31 cellular contexts compared by ENCODE assay signal in genomic region chr5:38948501-38948900, GRCh38.
DNase-seq lines count a peak whose midpoint lies in the region; TF ChIP-seq lines count a peak whose summit lies in the region.
"Had no signal": no experiment of that assay in that cellular context is flagged by ENCODE, and none has a peak within 500 bp of the region (broad histone marks: within the 10 kb centered on the region; RNA-seq: fewer than 3 reads in every experiment).

No MANE protein-coding gene starts in this region.

- H4K12ac ChIP-seq in trophoblast cell (ENCODE audit: low read depth, low read length), result no peak overlapping the region

- H3K4me2 ChIP-seq in trophoblast cell (ENCODE audit: low read length), result no peak overlapping the region
- H3K4me2 ChIP-seq: GM23338, smooth muscle cell had no signal

- H2BK120ac ChIP-seq in trophoblast cell (ENCODE audit: insufficient read depth, low read length, poor library complexity), result no peak overlapping the region

- H3K79me2 ChIP-seq in trophoblast cell (ENCODE audit: control insufficient read depth, insufficient read depth, low read length, poor library complexity), result no peaks in the 10 kb centered on the region

- H4K8ac ChIP-seq in trophoblast cell (ENCODE audit: low read depth, low read length), result no peak overlapping the region

- H3K14ac ChIP-seq in trophoblast cell (ENCODE audit: low read length), result no peak overlapping the region

- H3K4me3 ChIP-seq in trophoblast cell (ENCODE audit: low read depth, low read length) (no peak overlapping the region), ovary (no peak overlapping the region)
- H3K4me3 ChIP-seq: breast epithelium, colonic mucosa, esophagus muscularis mucosa, GM23338, SJCRH30, smooth muscle cell, upper lobe of right lung had no signal

- no peaks in the 10 kb centered on the region for H3K9me3 ChIP-seq in trophoblast cell (ENCODE audit: insufficient read depth, low read depth, low read length)
- no peaks in the 10 kb centered on the region for H3K9me3 ChIP-seq in ovary
- H3K9me3 ChIP-seq: breast epithelium, colonic mucosa, esophagus muscularis mucosa, neutrophil, SJCRH30, upper lobe of right lung had no signal

- TF ChIP-seq POLR2A in ovary (IDR thresholded peaks at IDR 0.05), result no peak

- peak; percentile 54 for DNase-seq in AG20443 (ENCODE audit: low spot score)
- peak; percentile 13 for DNase-seq in LHCN-M2 (ENCODE audit: low read depth)
- DNase-seq in fibroblast of gingiva (ENCODE audit: low read depth), result peak; percentile 73
- peak; percentile 1 to 66 for DNase-seq in trophoblast cell
- DNase-seq in activated T-cell treated with anti-CD3 and anti-CD28 coated beads, Interleukin-2, amount 50 U/mL, for 1 hour, result no peak
- no peak for DNase-seq in NCI-H1105 treated with DMSO at 0.1 percent for 48 hours (lab: John Stamatoyannopoulos, UW)
- DNase-seq in ovary, result no peak
- DNase-seq: activated CD4-positive, alpha-beta memory T cell treated with anti-CD3 and anti-CD28 coated beads for 36 hours; activated CD4-positive, CD25-positive, alpha-beta regulatory T cell; activated effector memory CD4-positive, alpha-beta T cell treated with Interleukin-2 at 50 U/mL for 16 hours; activated naive CD8-positive, alpha-beta T cell treated with anti-CD3 and anti-CD28 coated beads, Interleukin-2, amount 10 ng/mL, durations not matched to agents 7 days and 5 days; CD8-positive, alpha-beta T cell; colonic mucosa; DMS 273 treated with DMSO at 0.1 percent for 48 hours; endodermal cell; KBM-7; left colon; mesenchymal stem cell; MM.1S; NCI-H1436 treated with DMSO at 0.1 percent for 48 hours; NCI-H2171 treated with DMSO at 0.1 percent for 48 hours; NCI-H526; SJCRH30; substantia nigra; T-cell; upper lobe of right lung had no signal

- no peak overlapping the region for H3K4ac ChIP-seq in trophoblast cell (ENCODE audit: low read depth, low read length)

- H2AK5ac ChIP-seq in trophoblast cell (ENCODE audit: low read length), result no peak overlapping the region

- H2AFZ ChIP-seq in trophoblast cell (ENCODE audit: insufficient read depth, low read length, poor library complexity), result no peak overlapping the region
- H2AFZ ChIP-seq: GM23338 had no signal

- H4K91ac ChIP-seq in trophoblast cell (ENCODE audit: low read depth, low read length), result no peak overlapping the region

- H3K36me3 ChIP-seq in trophoblast cell (ENCODE audit: control insufficient read depth in 1 of 2, insufficient read depth in 2 of 2, low read length in 2 of 2) (peaks cover 2 to 7% of the 10 kb centered on the region in 2 experiments), ovary (no peaks in the 10 kb centered on the region)
- H3K36me3 ChIP-seq: colonic mucosa had no signal

- H3K9ac ChIP-seq in trophoblast cell (ENCODE audit: low read length), result no peak overlapping the region

- H3K23ac ChIP-seq in trophoblast cell (ENCODE audit: low read length), result no peak overlapping the region

- no peak overlapping the region for H3K27ac ChIP-seq in trophoblast cell (ENCODE audit: low read depth, low read length)
- H3K27ac ChIP-seq in ovary, result no peak overlapping the region
- H3K27ac ChIP-seq: breast epithelium, colonic mucosa, esophagus muscularis mucosa, neutrophil, SJCRH30, upper lobe of right lung had no signal

- no peak overlapping the region for H2BK12ac ChIP-seq in trophoblast cell (ENCODE audit: low read length)

- intact Hi-C loops in ovary (cut with DNase I), result no loop called here

- H3K4me1 ChIP-seq in trophoblast cell (ENCODE audit: control insufficient read depth in 1 of 2, insufficient read depth in 2 of 2, low read length in 2 of 2) (no peaks in the 10 kb centered on the region), ovary (ENCODE audit: insufficient read depth) (no peaks in the 10 kb centered on the region)
- H3K4me1 ChIP-seq: breast epithelium, colonic mucosa, SJCRH30, upper lobe of right lung had no signal

- H2BK5ac ChIP-seq in trophoblast cell (ENCODE audit: low read depth, low read length, poor library complexity), result no peak overlapping the region

- no peak overlapping the region for H3K18ac ChIP-seq in trophoblast cell (ENCODE audit: low read length)

- no peaks in the 10 kb centered on the region for H3K79me1 ChIP-seq in trophoblast cell (ENCODE audit: low read length)

- TF ChIP-seq EP300 in ovary (IDR thresholded peaks at IDR 0.05), result no peak

- TF ChIP-seq CTCF in ovary (IDR thresholded peaks at IDR 0.05), result no peak

- H3K27me3 ChIP-seq in trophoblast cell (ENCODE audit: insufficient read depth, low read length), result no peaks in the 10 kb centered on the region
- H3K27me3 ChIP-seq in ovary, result no peaks in the 10 kb centered on the region
- H3K27me3 ChIP-seq: breast epithelium, colonic mucosa, esophagus muscularis mucosa, neutrophil, SJCRH30, upper lobe of right lung had no signal

Comparison
In these comparisons a context has a peak if more than half of its experiments do, and no peak if none do; other contexts are left out.
1. DNase-seq: peak in AG20443 (single experiment), LHCN-M2 (single experiment), fibroblast of gingiva (single experiment) and trophoblast cell (2 of 2); none in activated T-cell treated with anti-CD3 and anti-CD28 coated beads, Interleukin-2, amount 50 U/mL, for 1 hour (single experiment), NCI-H1105 treated with DMSO at 0.1 percent for 48 hours (single experiment) and ovary (0 of 5).